2 cellular contexts compared by ENCODE assay signal in genomic region chr10:55232553-55232952, GRCh38.
TF ChIP-seq lines count a peak whose summit lies in the region.

No MANE protein-coding gene starts in this region.

TF ChIP-seq in GM23338, 12 proteins besides CTCF, POLR2A, EP300 and RAD21 (continued from another document):
- TF ChIP-seq ZNF331 (CRISPR knock-in tag; IDR thresholded peaks at IDR 0.05; ENCODE audit: low read depth) = no peak
- TF ChIP-seq POLR2AphosphoS5 (IDR thresholded peaks at IDR 0.05; ENCODE audit: low read depth) = no peak
- no peak for TF ChIP-seq STAT1 (IDR thresholded peaks at IDR 0.05; ENCODE audit: unreplicated experiment)
- no peak for TF ChIP-seq EZH2 (IDR thresholded peaks at IDR 0.05; ENCODE audit: low read depth, unreplicated experiment)

TF ChIP-seq in SK-N-SH treated with all-trans-retinoic acid at 6 μM for 48 hours, 23 proteins besides CTCF, POLR2A, EP300 and RAD21 (continued from another document):
- TF ChIP-seq TSHZ2 (CRISPR knock-in tag; IDR thresholded peaks at IDR 0.05) = no peak
- no peak for TF ChIP-seq BACH2 (CRISPR knock-in tag; IDR thresholded peaks at IDR 0.05; ENCODE audit: borderline replicate concordance)
- TF ChIP-seq POU6F1 (CRISPR knock-in tag; IDR thresholded peaks at IDR 0.05; ENCODE audit: borderline replicate concordance, low read depth) = no peak
- no peak for TF ChIP-seq ZFP30 (CRISPR knock-in tag; IDR thresholded peaks at IDR 0.05)
- no peak for TF ChIP-seq RARB (CRISPR knock-in tag; IDR thresholded peaks at IDR 0.05)
- no peak for TF ChIP-seq TCF4 (CRISPR knock-in tag; IDR thresholded peaks at IDR 0.05; ENCODE audit: borderline replicate concordance)
